In genomic region chr11:113644605-113645004, GRCh38 we compare ENCODE assay signal across 24 cellular contexts.
DNase-seq lines count a peak whose midpoint lies in the region; ATAC-seq and TF ChIP-seq lines count a peak whose summit lies in the region.
"Had no signal": no experiment of that assay in that cellular context is flagged by ENCODE, and none has a peak within 500 bp of the region (broad histone marks: within the 10 kb centered on the region; RNA-seq: fewer than 3 reads in every experiment).

No MANE protein-coding gene starts in this region.

- H3K9me2 ChIP-seq in SK-N-SH, result no peaks in the 10 kb centered on the region

- no peak overlapping the region for H3K4me2 ChIP-seq in SK-N-SH
- H3K4me2 ChIP-seq: PC-9 had no signal

- peak in 1 of 2 experiments; percentile 86; a peak in 2 of 4 replicates for TF ChIP-seq EP300 in SK-N-SH (IDR thresholded peaks at IDR 0.05; ENCODE audit: borderline replicate concordance in 1 of 2, low read depth in 1 of 2, low read length in 1 of 2)

- H3K9me3 ChIP-seq in cardiac muscle cell (ENCODE audit: low read depth) (no peaks in the 10 kb centered on the region), left ventricle myocardium inferior (replicated peaks) (peaks cover under 1% of the 10 kb centered on the region), SK-N-SH (no peaks in the 10 kb centered on the region)

- CTCF ChIA-PET in SK-N-SH (lab: Yijun Ruan, JAX), result no interaction called here

- peak; percentile 28 to 38 for DNase-seq in cardiac muscle cell (ENCODE audit: low read depth in 1 of 2, low spot score in 1 of 2)
- DNase-seq in left ventricle myocardium inferior, result no peak
- DNase-seq in ELF-1 (ENCODE audit: low read depth, low spot score), result peak; percentile 38
- DNase-seq in SK-N-SH, result peak; percentile 67
- peak; percentile 74 for DNase-seq in islet precursor cell
- no peak for DNase-seq in NCI-H510A treated with DMSO at 0.1 percent for 48 hours (lab: John Stamatoyannopoulos, UW)
- DNase-seq: Calu3; CD8-positive, alpha-beta memory T cell; DMS79 treated with DMSO at 0.1 percent for 48 hours; NCI-H1092; NCI-H1417 treated with DMSO at 0.1 percent for 48 hours; NCI-H1694 treated with DMSO at 0.1 percent for 48 hours; NCI-H2081; NCI-H2171; NCI-H345; NCI-H524; NCI-H774; NK-92 treated with Interleukin-12 subunit alpha and Interleukin-12 subunit beta, amount 100 ng/mL, for 24 hours; PC-9; SHP77 treated with DMSO at 0.1 percent for 48 hours had no signal

- H3K36me3 ChIP-seq in cardiac muscle cell (no peaks in the 10 kb centered on the region), left ventricle myocardium inferior (no peaks in the 10 kb centered on the region), SK-N-SH (replicated peaks in 1 of 2; ENCODE audit: control insufficient read depth in 1 of 2, insufficient read depth in 2 of 2, low read length in 1 of 2) (no peaks in the 10 kb centered on the region)

- no peak overlapping the region for H3K9ac ChIP-seq in SK-N-SH

- no peak for ATAC-seq in GM19324 (IDR thresholded peaks at IDR 0.05; ENCODE audit: low FRiP score, unreplicated experiment)
- ATAC-seq in GM21723 (IDR thresholded peaks at IDR 0.05; ENCODE audit: unreplicated experiment), result no peak

- H2AFZ ChIP-seq in SK-N-SH (ENCODE audit: low read depth), result no peak overlapping the region
- H2AFZ ChIP-seq: PC-9 had no signal

- POLR2A ChIA-PET in SK-N-SH (lab: Yijun Ruan, JAX), result no interaction called here

- no peaks in the 10 kb centered on the region for H3F3A ChIP-seq in SK-N-SH (replicated peaks; ENCODE audit: insufficient read depth)

- H4K20me1 ChIP-seq in SK-N-SH (ENCODE audit: insufficient read depth), result no peaks in the 10 kb centered on the region

- H3K4me3 ChIP-seq in cardiac muscle cell (no peak overlapping the region), left ventricle myocardium inferior (no peak overlapping the region), SK-N-SH (ENCODE audit: low read depth in 2 of 2, low read length in 1 of 2) (no peak overlapping the region)
- H3K4me3 ChIP-seq: PC-9 had no signal

- intact Hi-C loops in left ventricle myocardium inferior (cut with micrococcal nuclease), result no loop called here

- TF ChIP-seq RAD21 in SK-N-SH (IDR thresholded peaks at IDR 0.05; ENCODE audit: low read length), result no peak

- H3K27ac ChIP-seq in cardiac muscle cell, result no peak overlapping the region
- H3K27ac ChIP-seq in left ventricle myocardium inferior (replicated peaks), result no peak overlapping the region
- peak overlapping the region in 1 of 2 experiments; percentile 90; a peak in 2 of 4 replicates for H3K27ac ChIP-seq in SK-N-SH (ENCODE audit: low read depth in 2 of 2, low read length in 1 of 2)
- H3K27ac ChIP-seq: 22Rv1, HL-60, PC-9 had no signal

- H3K27me3 ChIP-seq in cardiac muscle cell, result no peaks in the 10 kb centered on the region
- no peaks in the 10 kb centered on the region for H3K27me3 ChIP-seq in left ventricle myocardium inferior (ENCODE audit: low read depth)
- H3K27me3 ChIP-seq in SK-N-SH (ENCODE audit: insufficient read depth), result no peaks in the 10 kb centered on the region

- no peaks in the 10 kb centered on the region for H3K79me2 ChIP-seq in SK-N-SH (ENCODE audit: insufficient read depth)

- H3K4me1 ChIP-seq in cardiac muscle cell (ENCODE audit: low read depth) (peaks cover 7% of the 10 kb centered on the region), left ventricle myocardium inferior (no peaks in the 10 kb centered on the region), SK-N-SH (ENCODE audit: control insufficient read depth in 1 of 2, insufficient read depth in 2 of 2, low read depth in 1 of 2, low read length in 1 of 2) (peaks cover 0 to 26% of the 10 kb centered on the region in 2 experiments; a peak in 2 of 4 replicates)

- TF ChIP-seq CTCF in cardiac muscle cell (IDR thresholded peaks at IDR 0.05; ENCODE audit: low read depth, low read length) (no peak), left ventricle myocardium inferior (IDR thresholded peaks at IDR 0.05; ENCODE audit: borderline replicate concordance) (no peak), SK-N-SH (IDR thresholded peaks at IDR 0.05) (no peak)

- 10% methylated on average over 3 of the region's 3 CpGs for WGBS in SK-N-SH (ENCODE audit: low lambda C conversion rate)

TF ChIP-seq in SK-N-SH, 30 proteins besides CTCF, POLR2A, EP300 and RAD21:
- no peak for TF ChIP-seq TAF1 (IDR thresholded peaks at IDR 0.05; ENCODE audit: borderline replicate concordance, low read depth, low read length)
- TF ChIP-seq FOXJ3 (CRISPR knock-in tag; IDR thresholded peaks at IDR 0.05), result 0 out of 2 replicates have a peak, but pooled peaks have one; percentile 41
- peak; percentile 43 for TF ChIP-seq CHD2 (IDR thresholded peaks at IDR 0.05; ENCODE audit: low read length, partially characterized antibody)
- no peak for TF ChIP-seq MAX (IDR thresholded peaks at IDR 0.05; ENCODE audit: low read depth)
- no peak for TF ChIP-seq ELF1 (IDR thresholded peaks at IDR 0.05)
- TF ChIP-seq GATA2 (CRISPR knock-in tag; IDR thresholded peaks at IDR 0.05), result peak; percentile 92
- peak; percentile 33; the same call in 1 of the 2 replicates for TF ChIP-seq MXI1 (IDR thresholded peaks at IDR 0.05; ENCODE audit: low read depth, low read length)
- peak; percentile 62; the same call in 1 of the 2 replicates for TF ChIP-seq RCOR1 (IDR thresholded peaks at IDR 0.05; ENCODE audit: low read length)
TF ChIP-seq in SK-N-SH: peak in this region for 5.

Comparison
In these comparisons a context has a peak if more than half of its experiments do, and no peak if none do; other contexts are left out.
1. DNase-seq: peak in cardiac muscle cell (2 of 2), ELF-1 (single experiment), SK-N-SH (single experiment) and islet precursor cell (single experiment); none in left ventricle myocardium inferior (single experiment) and NCI-H510A treated with DMSO at 0.1 percent for 48 hours (single experiment).